Comparison of ENCODE assay signal across 15 cellular contexts in genomic region chr9:16487915-16488314, GRCh38.
DNase-seq lines count a peak whose midpoint lies in the region; TF ChIP-seq lines count a peak whose summit lies in the region.
"Had no signal": no experiment of that assay in that cellular context is flagged by ENCODE, and none has a peak within 500 bp of the region (broad histone marks: within the 10 kb centered on the region; RNA-seq: fewer than 3 reads in every experiment).

No MANE protein-coding gene starts in this region.

- no peak overlapping the region for H2BK20ac ChIP-seq in H9 (ENCODE audit: low read depth, low read length, poor library complexity, severe bottlenecking)

- H3K79me2 ChIP-seq in H9 (ENCODE audit: insufficient read depth, low read length) = no peaks in the 10 kb centered on the region
- no peaks in the 10 kb centered on the region for H3K79me2 ChIP-seq in mammary epithelial cell (ENCODE audit: insufficient read depth, low read length)

- in situ Hi-C loops in mammary epithelial cell (cut with MboI; ENCODE audit: low sequenced_read_pairs in 2 of 2) = no loop called here

- H3K36me3 Mint-ChIP-seq in H9 (ENCODE audit: insufficient read depth in 1 of 3, low read depth in 3 of 3) = peaks cover 0 to 4% (median 0%) of the 10 kb centered on the region in 3 experiments; a peak in 2 of 7 replicates
- H3K36me3 Mint-ChIP-seq: CD14-positive monocyte; CD8-positive, alpha-beta T cell had no signal

- no peak overlapping the region for H4K8ac ChIP-seq in H9 (replicated peaks; ENCODE audit: insufficient read length, low read depth, low read length)

- BruUV-seq in mammary epithelial cell (replicated peaks; lab: Mats Ljungman, UMichigan) = no TSS peak

- H2AFZ ChIP-seq in H9 (ENCODE audit: low read length) = no peak overlapping the region
- H2AFZ ChIP-seq in mammary epithelial cell (ENCODE audit: low read depth, low read length) = no peak overlapping the region

- H3K4me3 ChIP-seq in ectodermal cell (ENCODE audit: insufficient read depth, low read depth, low read length) = no peak overlapping the region
- H3K4me3 ChIP-seq in rectal smooth muscle tissue (ENCODE audit: low read length) = no peak overlapping the region
- H3K4me3 ChIP-seq in mammary epithelial cell (replicated peaks in 1 of 3; ENCODE audit: insufficient read depth in 1 of 3, low read depth in 2 of 3, low read length in 3 of 3) = no peak overlapping the region
- H3K4me3 ChIP-seq: BLaER1 had no signal

- H2BK5ac ChIP-seq in H9 (ENCODE audit: insufficient read length, low read length) = no peak overlapping the region

- H3K4me2 ChIP-seq in H9 (ENCODE audit: insufficient read depth, insufficient read length, low read length) (no peak overlapping the region), mammary epithelial cell (ENCODE audit: insufficient read depth, low read depth, low read length) (no peak overlapping the region)
- H3K4me2 ChIP-seq: BLaER1 had no signal

- no peak overlapping the region for H3K4ac ChIP-seq in H9 (ENCODE audit: low read depth, low read length)

- H3K4me3 Mint-ChIP-seq in H9 = no peak overlapping the region
- H3K4me3 Mint-ChIP-seq: CD14-positive monocyte; CD8-positive, alpha-beta T cell had no signal

- no peaks in the 10 kb centered on the region for H4K20me1 ChIP-seq in H9 (ENCODE audit: control insufficient read depth, insufficient read depth, insufficient read length)
- no peaks in the 10 kb centered on the region for H4K20me1 ChIP-seq in mammary epithelial cell (ENCODE audit: insufficient read depth, low read length)
- H4K20me1 ChIP-seq: BLaER1 had no signal

- H3K36me3 ChIP-seq in ectodermal cell (ENCODE audit: control insufficient read depth, insufficient read depth, low read length) (no peaks in the 10 kb centered on the region), rectal smooth muscle tissue (ENCODE audit: control insufficient read depth, insufficient read depth, low read length) (no peaks in the 10 kb centered on the region), mammary epithelial cell (ENCODE audit: insufficient read depth, low read length) (no peaks in the 10 kb centered on the region)

- H3K27me3 ChIP-seq in H9 (ENCODE audit: insufficient read depth, low read length) = no peaks in the 10 kb centered on the region; the same call in 1 of the 2 replicates
- H3K27me3 ChIP-seq in ectodermal cell (ENCODE audit: control insufficient read depth, insufficient read depth, low read length, poor library complexity, severe bottlenecking) = no peaks in the 10 kb centered on the region
- H3K27me3 ChIP-seq in rectal smooth muscle tissue (ENCODE audit: control insufficient read depth, insufficient read depth, low read length) = no peaks in the 10 kb centered on the region
- H3K27me3 ChIP-seq in mammary epithelial cell (ENCODE audit: insufficient read depth, low read length) = no peaks in the 10 kb centered on the region
- H3K27me3 ChIP-seq: BLaER1 had no signal

- H3K4me1 ChIP-seq in H9 (ENCODE audit: insufficient read depth, low read length) (peaks cover 7% of the 10 kb centered on the region; the same call in 1 of the 2 replicates), ectodermal cell (ENCODE audit: control insufficient read depth, insufficient read depth, low read length) (peaks cover 26% of the 10 kb centered on the region), rectal smooth muscle tissue (ENCODE audit: control insufficient read depth, insufficient read depth, low read length) (peaks cover 9% of the 10 kb centered on the region), mammary epithelial cell (ENCODE audit: insufficient read depth, low read length) (no peaks in the 10 kb centered on the region)
- H3K4me1 ChIP-seq: BLaER1 had no signal

- H3K23ac ChIP-seq in H9 (ENCODE audit: insufficient read length, low read depth, low read length) = no peak overlapping the region

- H2BK120ac ChIP-seq in H9 (ENCODE audit: low read depth, low read length, poor library complexity, severe bottlenecking) = no peak overlapping the region

- WGBS in H9 (ENCODE audit: extremely low coverage, insufficient read length, low lambda C conversion rate) = no CpG with 5 or more reads among the region's 7 CpGs
- WGBS in ectodermal cell, 2 experiments = 68 to 76% methylated on average over 6 to 7 of the region's 7 CpGs
- 94% methylated on average over 7 of the region's 7 CpGs for WGBS in mammary epithelial cell (ENCODE audit: low coverage, missing lambda C conversion rate)

- H2BK12ac ChIP-seq in H9 (ENCODE audit: insufficient read length, low read depth, low read length) = no peak overlapping the region

- H3K9me3 ChIP-seq in H9 (ENCODE audit: control insufficient read depth, low read depth, low read length) = no peaks in the 10 kb centered on the region
- H3K9me3 ChIP-seq in ectodermal cell (ENCODE audit: control insufficient read depth, low read length) = no peaks in the 10 kb centered on the region
- H3K9me3 ChIP-seq in mammary epithelial cell (replicated peaks; ENCODE audit: insufficient read depth, low read length) = no peaks in the 10 kb centered on the region

- no peak overlapping the region for H2AK5ac ChIP-seq in H9 (ENCODE audit: insufficient read length, low read length)

- dilution Hi-C loops in mammary epithelial cell (cut with HindIII; ENCODE audit: low sequenced_read_pairs) = no loop called here

- H3K18ac ChIP-seq in H9 (ENCODE audit: insufficient read length, low read depth, low read length) = no peak overlapping the region

- DNase-seq in H9 (no peak), mammary epithelial cell (no peak), ureter (ENCODE audit: low spot score) (no peak)
- DNase-seq in effector CD4-positive, alpha-beta T cell = no peak
- no peak for DNase-seq in activated CD4-positive, CD25-positive, alpha-beta regulatory T cell (lab: John Stamatoyannopoulos, UW)
- DNase-seq: 8988T; Calu3; CD8-positive, alpha-beta T cell; DMS79 treated with DMSO at 0.1 percent for 48 hours; GF-D8; HCEC 1CT had no signal

- no peak overlapping the region for H2BK15ac ChIP-seq in H9 (ENCODE audit: low read depth, low read length)

- H4K91ac ChIP-seq in H9 (ENCODE audit: insufficient read length, low read depth, low read length) = no peak overlapping the region

- H3K27ac ChIP-seq in H9 (ENCODE audit: insufficient read length, low read depth, low read length) = no peak overlapping the region
- H3K27ac ChIP-seq in ectodermal cell (ENCODE audit: insufficient read depth, low read depth, low read length, poor library complexity, severe bottlenecking) = peak overlapping the region; percentile 36
- peak overlapping the region; percentile 28 for H3K27ac ChIP-seq in rectal smooth muscle tissue (ENCODE audit: low read depth, low read length)
- H3K27ac ChIP-seq in mammary epithelial cell (ENCODE audit: insufficient read depth, low read depth, low read length) = no peak overlapping the region
- H3K27ac ChIP-seq: BLaER1 had no signal

- H3K27ac Mint-ChIP-seq in H9 = peak overlapping the region in 2 of 3 experiments; percentile 37 to 55; a peak in 3 of 7 replicates
- H3K27ac Mint-ChIP-seq: CD14-positive monocyte; CD8-positive, alpha-beta T cell had no signal

- no peak overlapping the region for H3K56ac ChIP-seq in H9 (ENCODE audit: insufficient read length, low read depth, low read length)

- no peak overlapping the region for H4K5ac ChIP-seq in H9 (ENCODE audit: insufficient read length, low read depth, low read length)

- CTCF ChIA-PET in mammary epithelial cell (lab: Charles Lee; ENCODE audit: low non-redundant PET) = no interaction called here

- H3T11ph ChIP-seq in H9 (ENCODE audit: low read length) = no peak overlapping the region

- H3K23me2 ChIP-seq in H9 (ENCODE audit: insufficient read length, low read depth, low read length, poor library complexity, severe bottlenecking) = no peaks in the 10 kb centered on the region

- no peaks in the 10 kb centered on the region for H3K9me3 Mint-ChIP-seq in H9

- peaks cover 9% of the 10 kb centered on the region for H3K27me3 Mint-ChIP-seq in H9 (ENCODE audit: low read depth)

- intact Hi-C loops in mammary epithelial cell (cut with micrococcal nuclease) = no loop called here

- no peak for TF ChIP-seq CTCF in H9 (conservative IDR thresholded peaks at IDR 0.05)
- no peak for TF ChIP-seq CTCF in mammary epithelial cell (conservative IDR thresholded peaks at IDR 0.05 in 1 of 2, IDR thresholded peaks at IDR 0.05 in 1 of 2; ENCODE audit: extremely low read depth in 1 of 2, insufficient read depth in 1 of 2, low read depth in 1 of 2, low read length in 2 of 2)

- H3K9ac ChIP-seq in H9 (ENCODE audit: extremely low read depth, insufficient read length, low read length) (no peak overlapping the region), rectal smooth muscle tissue (ENCODE audit: low read length) (no peak overlapping the region), mammary epithelial cell (ENCODE audit: insufficient read depth, low read length) (no peak overlapping the region)
- H3K9ac ChIP-seq: BLaER1 had no signal

- H3K79me1 ChIP-seq in H9 (ENCODE audit: insufficient read depth, low read depth, low read length, poor library complexity, severe bottlenecking) = no peaks in the 10 kb centered on the region

- peaks cover 63 to 71% of the 10 kb centered on the region in 2 experiments for H3K4me1 Mint-ChIP-seq in H9
- H3K4me1 Mint-ChIP-seq: CD14-positive monocyte had no signal

- no peak overlapping the region for H3K14ac ChIP-seq in H9 (ENCODE audit: insufficient read depth, low read length)

Comparison
In these comparisons a context has a peak if more than half of its experiments do, and no peak if none do; other contexts are left out.
1. H3K27ac ChIP-seq: peak in ectodermal cell (single experiment) and rectal smooth muscle tissue (single experiment); none in H9 (single experiment) and mammary epithelial cell (single experiment).